In genomic region chr20:20207291-20207690, GRCh38 we compare ENCODE assay signal across 17 cellular contexts.
DNase-seq lines count a peak whose midpoint lies in the region; ATAC-seq and TF ChIP-seq lines count a peak whose summit lies in the region.
"Had no signal": no experiment of that assay in that cellular context is flagged by ENCODE, and none has a peak within 500 bp of the region (broad histone marks: within the 10 kb centered on the region; RNA-seq: fewer than 3 reads in every experiment).

No MANE protein-coding gene starts in this region.

- H3K4me3 ChIP-seq in ascending aorta, result no peak overlapping the region
- H3K4me3 ChIP-seq in naive thymus-derived CD4-positive, alpha-beta T cell (ENCODE audit: low read length), result no peak overlapping the region
- H3K4me3 ChIP-seq: GM23248, left lung, vagina had no signal

- POLR2A ChIA-PET in naive thymus-derived CD4-positive, alpha-beta T cell (lab: Charles Lee), result no interaction called here

- no peak for TF ChIP-seq CTCF in ascending aorta (IDR thresholded peaks at IDR 0.05)

- peaks cover 11 to 32% (median 27%) of the 10 kb centered on the region in 5 donors for H3K27me3 Mint-ChIP-seq in naive thymus-derived CD4-positive, alpha-beta T cell

- H3K36me3 Mint-ChIP-seq in naive thymus-derived CD4-positive, alpha-beta T cell, result no peaks in the 10 kb centered on the region
- H3K36me3 Mint-ChIP-seq: stimulated activated memory B cell treated with anti-CD40 and anti-IgM and Interleukin-4, amounts not matched to agents 10 μg/mL and 1 μg/mL and 100 μg/mL, for 72 hours had no signal

- intact Hi-C loops in ascending aorta (cut with DNase I), result no loop called here
- intact Hi-C loops in naive thymus-derived CD4-positive, alpha-beta T cell (cut with micrococcal nuclease), result no loop called here

- DNase-seq in ELF-1 (ENCODE audit: low read depth, low spot score), result peak; percentile 69
- peak; percentile 53 for DNase-seq in NCI-H1092 treated with DMSO at 0.1 percent for 48 hours (lab: John Stamatoyannopoulos, UW)
- DNase-seq in SHP77 treated with DMSO at 0.1 percent for 48 hours (lab: John Stamatoyannopoulos, UW), result peak; percentile 48
- peak; percentile 14 for DNase-seq in kidney tubule cell (ENCODE audit: low spot score)
- DNase-seq in ascending aorta (ENCODE audit: low spot score in 2 of 2), result no peak
- DNase-seq in naive thymus-derived CD4-positive, alpha-beta T cell, result no peak
- no peak for DNase-seq in OCI-M1 (lab: John Stamatoyannopoulos, UW)
- DNase-seq: activated CD4-positive, alpha-beta T cell treated with anti-CD3 and anti-CD28 coated beads, Interleukin-2, amount 10 ng/mL, durations not matched to agents 7 days and 5 days; activated T-cell treated with anti-CD3 and anti-CD28 coated beads, Interleukin-2, amount 50 U/mL, for 48 hours; cerebellar nuclear complex; GDM1; GM23248; left lung; right cardiac atrium; stimulated activated CD4-positive, alpha-beta T cell treated with anti-CD3 and anti-CD28 coated beads, Interleukin-4, amount 100 ng/mL, for 4 hours had no signal

- H3K36me3 ChIP-seq in ascending aorta, result no peaks in the 10 kb centered on the region
- no peaks in the 10 kb centered on the region for H3K36me3 ChIP-seq in naive thymus-derived CD4-positive, alpha-beta T cell (ENCODE audit: control insufficient read depth in 2 of 3, insufficient read depth in 3 of 3, low read length in 3 of 3)
- H3K36me3 ChIP-seq: left lung, vagina had no signal

- H3K27me3 ChIP-seq in ascending aorta, result no peaks in the 10 kb centered on the region
- H3K27me3 ChIP-seq in naive thymus-derived CD4-positive, alpha-beta T cell (ENCODE audit: control insufficient read depth in 2 of 2, insufficient read depth in 2 of 2, low read length in 2 of 2), result no peaks in the 10 kb centered on the region
- H3K27me3 ChIP-seq: vagina had no signal

- no peaks in the 10 kb centered on the region for H3K4me1 ChIP-seq in ascending aorta
- H3K4me1 ChIP-seq in naive thymus-derived CD4-positive, alpha-beta T cell (ENCODE audit: control insufficient read depth in 2 of 2, insufficient read depth in 2 of 2, low read length in 2 of 2), result no peaks in the 10 kb centered on the region
- H3K4me1 ChIP-seq: left lung, vagina had no signal

- no peak overlapping the region for H3K4me3 Mint-ChIP-seq in naive thymus-derived CD4-positive, alpha-beta T cell
- H3K4me3 Mint-ChIP-seq: activated CD4-positive, alpha-beta T cell treated with anti-CD3 and anti-CD28 coated beads, Interleukin-2, amount 10 ng/mL, durations not matched to agents 7 days and 5 days; stimulated activated memory B cell treated with anti-CD40 and anti-IgM and Interleukin-4, amounts not matched to agents 10 μg/mL and 1 μg/mL and 100 μg/mL, for 72 hours had no signal

- peaks cover 0 to 7% (median 0%) of the 10 kb centered on the region in 11 donors for H3K9me3 Mint-ChIP-seq in naive thymus-derived CD4-positive, alpha-beta T cell
- H3K9me3 Mint-ChIP-seq: activated CD4-positive, alpha-beta T cell treated with anti-CD3 and anti-CD28 coated beads, Interleukin-2, amount 10 ng/mL, durations not matched to agents 7 days and 5 days; stimulated activated memory B cell treated with anti-CD40 and anti-IgM and Interleukin-4, amounts not matched to agents 10 μg/mL and 1 μg/mL and 100 μg/mL, for 72 hours had no signal

- peaks cover 0 to 8% (median 0%) of the 10 kb centered on the region in 7 donors for H3K4me1 Mint-ChIP-seq in naive thymus-derived CD4-positive, alpha-beta T cell
- H3K4me1 Mint-ChIP-seq: activated CD4-positive, alpha-beta T cell treated with anti-CD3 and anti-CD28 coated beads, Interleukin-2, amount 10 ng/mL, durations not matched to agents 7 days and 5 days had no signal

- H3K27ac Mint-ChIP-seq in naive thymus-derived CD4-positive, alpha-beta T cell, result no peak overlapping the region
- H3K27ac Mint-ChIP-seq: activated CD4-positive, alpha-beta T cell treated with anti-CD3 and anti-CD28 coated beads, Interleukin-2, amount 10 ng/mL, durations not matched to agents 7 days and 5 days; stimulated activated memory B cell treated with anti-CD40 and anti-IgM and Interleukin-4, amounts not matched to agents 10 μg/mL and 1 μg/mL and 100 μg/mL, for 72 hours had no signal

- ATAC-seq in naive thymus-derived CD4-positive, alpha-beta T cell, result no peak
- ATAC-seq: left lung; right cardiac atrium; stimulated activated memory B cell treated with anti-CD40 and anti-IgM and Interleukin-4, amounts not matched to agents 10 μg/mL and 1 μg/mL and 100 μg/mL, for 72 hours had no signal

- CTCF ChIA-PET in naive thymus-derived CD4-positive, alpha-beta T cell (lab: Charles Lee), result no interaction called here

- no peak overlapping the region for H3K27ac ChIP-seq in ascending aorta
- no peak overlapping the region for H3K27ac ChIP-seq in naive thymus-derived CD4-positive, alpha-beta T cell (ENCODE audit: low read depth, low read length)
- H3K27ac ChIP-seq: GM23248, left lung, vagina had no signal

- no peaks in the 10 kb centered on the region for H3K9me3 ChIP-seq in ascending aorta
- H3K9me3 ChIP-seq in naive thymus-derived CD4-positive, alpha-beta T cell (ENCODE audit: control insufficient read depth in 2 of 3, low read length in 3 of 3), result no peaks in the 10 kb centered on the region
- H3K9me3 ChIP-seq: left lung, vagina had no signal

Comparison
In these comparisons a context has a peak if more than half of its experiments do, and no peak if none do; other contexts are left out.
1. DNase-seq: peak in ELF-1 (single experiment), NCI-H1092 treated with DMSO at 0.1 percent for 48 hours (single experiment), SHP77 treated with DMSO at 0.1 percent for 48 hours (single experiment) and kidney tubule cell (single experiment); none in ascending aorta (0 of 2), naive thymus-derived CD4-positive, alpha-beta T cell (0 of 9) and OCI-M1 (single experiment).